29 cellular contexts compared by ENCODE assay signal in the genomic region with DNA sequence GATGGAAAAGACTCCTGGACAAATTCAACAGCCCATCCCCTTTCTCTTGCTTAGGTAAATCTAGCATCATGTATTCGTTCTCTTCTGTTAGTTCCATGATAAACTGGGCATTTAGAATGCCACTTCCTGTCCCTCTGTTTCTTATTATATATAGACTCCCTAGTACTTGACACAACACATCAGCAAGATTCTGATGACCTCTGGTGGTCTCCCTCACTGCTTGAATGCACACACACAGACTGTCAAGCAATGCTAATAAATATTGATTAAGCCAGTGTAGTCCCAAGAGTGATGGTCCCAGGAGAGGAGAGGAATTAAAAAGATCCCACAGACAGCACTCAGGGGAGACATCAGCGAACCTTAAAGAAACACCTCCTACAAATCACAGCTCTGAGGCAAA.
DNase-seq lines count a peak whose midpoint lies in the region; ATAC-seq, FAIRE-seq and TF ChIP-seq lines count a peak whose summit lies in the region.
"Had no signal": no experiment of that assay in that cellular context is flagged by ENCODE, and none has a peak within 500 bp of the region (broad histone marks: within the 10 kb centered on the region; RNA-seq: fewer than 3 reads in every experiment).

No MANE protein-coding gene starts in this region.

- H4K20me1 ChIP-seq in neural cell (ENCODE audit: insufficient read depth) = no peaks in the 10 kb centered on the region

- no peak overlapping the region for H3K4me2 ChIP-seq in neural cell (ENCODE audit: low read length)

- peak; percentile 55 for TF ChIP-seq RAD21 in neural cell (conservative IDR thresholded peaks at IDR 0.05)

- H3K36me3 ChIP-seq in neural cell (ENCODE audit: insufficient read depth, low read length) = no peaks in the 10 kb centered on the region
- H3K36me3 ChIP-seq: BE2C, transverse colon had no signal

- TF ChIP-seq CTCF in D721Med (IDR thresholded peaks at IDR 0.05; ENCODE audit: insufficient read depth, missing control alignments) = peak; percentile 21
- peak; percentile 47 for TF ChIP-seq CTCF in neural cell (IDR thresholded peaks at IDR 0.05; ENCODE audit: poor library complexity, severe bottlenecking)
- TF ChIP-seq CTCF in progenitor cell of endocrine pancreas (IDR thresholded peaks at IDR 0.05; ENCODE audit: unreplicated experiment) = no peak

- no peak for FAIRE-seq in D721Med (lab: Jason Lieb, UNC)
- FAIRE-seq: GM12892, islet of Langerhans had no signal

- intact Hi-C loops in posterior vena cava (cut with DNase I) = no loop called here
- intact Hi-C loops in posterior cingulate gyrus (cut with DNase I) = no loop called here

- peak; percentile 19 for ATAC-seq in GM19467 (IDR thresholded peaks at IDR 0.05; ENCODE audit: unreplicated experiment)
- ATAC-seq: activated T-cell treated with anti-CD3 and anti-CD28 coated beads, Interleukin-2, amount 50 U/mL, for 72 hours; left ventricle myocardium superior had no signal

- H3F3A ChIP-seq in neural cell (ENCODE audit: insufficient read depth, low read length, poor library complexity, severe bottlenecking) = no peaks in the 10 kb centered on the region

- H3K9me3 ChIP-seq in neural cell (ENCODE audit: low read length) = no peaks in the 10 kb centered on the region
- H3K9me3 ChIP-seq: BE2C, transverse colon had no signal

- no peak overlapping the region for H3K4me3 Mint-ChIP-seq in progenitor cell of endocrine pancreas (ENCODE audit: low read depth)
- H3K4me3 Mint-ChIP-seq: activated T-cell treated with anti-CD3 and anti-CD28 coated beads, Interleukin-2, amount 50 U/mL, for 72 hours; T-helper 1 cell treated with Interleukin-12 subunit alpha and Interleukin-12 subunit beta and Interleukin-4 antibody, amounts not matched to agents 30 μg/mL and 1 μg/mL, for 36 hours had no signal

- H3K4me1 Mint-ChIP-seq in progenitor cell of endocrine pancreas (ENCODE audit: low read depth) = no peaks in the 10 kb centered on the region

- no peaks in the 10 kb centered on the region for H3K9me2 ChIP-seq in neural cell (ENCODE audit: insufficient read depth, low read length)

- H2AFZ ChIP-seq in neural cell (ENCODE audit: low read depth, low read length) = no peak overlapping the region

- H3K79me2 ChIP-seq in neural cell (replicated peaks; ENCODE audit: insufficient read depth, low read length) = no peaks in the 10 kb centered on the region

- no peak for TF ChIP-seq EP300 in neural cell (conservative IDR thresholded peaks at IDR 0.05; ENCODE audit: poor library complexity, severe bottlenecking)

- H3K27me3 ChIP-seq in neural cell (ENCODE audit: insufficient read depth, low read depth, low read length) = no peaks in the 10 kb centered on the region
- H3K27me3 ChIP-seq: BE2C, transverse colon had no signal

- no peak overlapping the region for H3K9ac ChIP-seq in neural cell (ENCODE audit: low read length)

- no peaks in the 10 kb centered on the region for H3K36me3 Mint-ChIP-seq in progenitor cell of endocrine pancreas (ENCODE audit: insufficient read depth)

- no peaks in the 10 kb centered on the region for H3K27me3 Mint-ChIP-seq in progenitor cell of endocrine pancreas

- no peak overlapping the region for H3K27ac Mint-ChIP-seq in progenitor cell of endocrine pancreas
- H3K27ac Mint-ChIP-seq: activated T-cell treated with anti-CD3 and anti-CD28 coated beads, Interleukin-2, amount 50 U/mL, for 72 hours; T-helper 1 cell treated with Interleukin-12 subunit alpha and Interleukin-12 subunit beta and Interleukin-4 antibody, amounts not matched to agents 30 μg/mL and 1 μg/mL, for 36 hours had no signal

- DNase-seq in D721Med (ENCODE audit: insufficient read length, low spot score) (no peak), NCI-H82 treated with DMSO at 0.1 percent for 48 hours (lab: John Stamatoyannopoulos, UW; ENCODE audit: unreplicated experiment) (peak; percentile 37), progenitor cell of endocrine pancreas (ENCODE audit: low spot score, unreplicated experiment) (no peak), NCI-H1092 treated with DMSO at 0.1 percent for 48 hours (lab: John Stamatoyannopoulos, UW) (no peak), posterior vena cava (ENCODE audit: low spot score) (no peak), posterior cingulate gyrus (no peak)
- DNase-seq: ACHN; activated CD4-positive, alpha-beta T cell treated with anti-CD3 and anti-CD28 coated beads, Interleukin-2, amount 50 U/mL, for 48 hours; activated CD4-positive, CD25-positive, alpha-beta regulatory T cell treated with anti-CD3 and anti-CD28 coated beads, Interleukin-2, amount 50 U/mL, for 72 hours; activated naive CD4-positive, alpha-beta T cell; activated T-cell treated with anti-CD3 and anti-CD28 coated beads, Interleukin-2, amount 50 U/mL, for 72 hours; BE2C; central memory CD4-positive, alpha-beta T cell; cortex of kidney; effector memory CD4-positive, alpha-beta T cell; HCEC 1CT; left ventricle myocardium superior; NCI-H1694; NCI-H510A treated with DMSO at 0.1 percent for 48 hours; nucleus accumbens; stimulated activated CD4-positive, alpha-beta T cell treated with anti-CD3 and anti-CD28 coated beads, Interleukin-15, amount 100 ng/mL, for 24 hours; stimulated activated CD4-positive, alpha-beta T cell treated with anti-CD3 and anti-CD28 coated beads, Interleukin-4, amount 100 ng/mL, for 4 hours; transverse colon had no signal

- no peak overlapping the region for H3K4me3 ChIP-seq in neural cell (ENCODE audit: low read length)
- H3K4me3 ChIP-seq: SK-N-MC, transverse colon had no signal

- no peak overlapping the region for H3K27ac ChIP-seq in neural cell (ENCODE audit: low read length)
- H3K27ac ChIP-seq: SK-N-MC, transverse colon had no signal

- no peaks in the 10 kb centered on the region for H3K9me3 Mint-ChIP-seq in progenitor cell of endocrine pancreas (ENCODE audit: low read depth)
- H3K9me3 Mint-ChIP-seq: T-helper 1 cell treated with Interleukin-12 subunit alpha and Interleukin-12 subunit beta and Interleukin-4 antibody, amounts not matched to agents 30 μg/mL and 1 μg/mL, for 36 hours had no signal

TF ChIP-seq in neural cell, 6 proteins besides CTCF, POLR2A, EP300 and RAD21:
- TF ChIP-seq MXI1 (conservative IDR thresholded peaks at IDR 0.05; ENCODE audit: poor library complexity, severe bottlenecking) (no peak), POLR2AphosphoS5 (IDR thresholded peaks at IDR 0.05) (no peak), TAF1 (IDR thresholded peaks at IDR 0.05; ENCODE audit: low read depth) (no peak), SMC3 (conservative IDR thresholded peaks at IDR 0.05; ENCODE audit: poor library complexity) (peak; percentile 48), EZH2 (IDR thresholded peaks at IDR 0.05; ENCODE audit: borderline replicate concordance, insufficient read depth, low read length, poor library complexity, severe bottlenecking) (no peak)
- TF ChIP-seq, protein P1, sequence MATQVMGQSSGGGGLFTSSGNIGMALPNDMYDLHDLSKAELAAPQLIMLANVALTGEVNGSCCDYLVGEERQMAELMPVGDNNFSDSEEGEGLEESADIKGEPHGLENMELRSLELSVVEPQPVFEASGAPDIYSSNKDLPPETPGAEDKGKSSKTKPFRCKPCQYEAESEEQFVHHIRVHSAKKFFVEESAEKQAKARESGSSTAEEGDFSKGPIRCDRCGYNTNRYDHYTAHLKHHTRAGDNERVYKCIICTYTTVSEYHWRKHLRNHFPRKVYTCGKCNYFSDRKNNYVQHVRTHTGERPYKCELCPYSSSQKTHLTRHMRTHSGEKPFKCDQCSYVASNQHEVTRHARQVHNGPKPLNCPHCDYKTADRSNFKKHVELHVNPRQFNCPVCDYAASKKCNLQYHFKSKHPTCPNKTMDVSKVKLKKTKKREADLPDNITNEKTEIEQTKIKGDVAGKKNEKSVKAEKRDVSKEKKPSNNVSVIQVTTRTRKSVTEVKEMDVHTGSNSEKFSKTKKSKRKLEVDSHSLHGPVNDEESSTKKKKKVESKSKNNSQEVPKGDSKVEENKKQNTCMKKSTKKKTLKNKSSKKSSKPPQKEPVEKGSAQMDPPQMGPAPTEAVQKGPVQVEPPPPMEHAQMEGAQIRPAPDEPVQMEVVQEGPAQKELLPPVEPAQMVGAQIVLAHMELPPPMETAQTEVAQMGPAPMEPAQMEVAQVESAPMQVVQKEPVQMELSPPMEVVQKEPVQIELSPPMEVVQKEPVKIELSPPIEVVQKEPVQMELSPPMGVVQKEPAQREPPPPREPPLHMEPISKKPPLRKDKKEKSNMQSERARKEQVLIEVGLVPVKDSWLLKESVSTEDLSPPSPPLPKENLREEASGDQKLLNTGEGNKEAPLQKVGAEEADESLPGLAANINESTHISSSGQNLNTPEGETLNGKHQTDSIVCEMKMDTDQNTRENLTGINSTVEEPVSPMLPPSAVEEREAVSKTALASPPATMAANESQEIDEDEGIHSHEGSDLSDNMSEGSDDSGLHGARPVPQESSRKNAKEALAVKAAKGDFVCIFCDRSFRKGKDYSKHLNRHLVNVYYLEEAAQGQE (IDR thresholded peaks at IDR 0.05; ENCODE audit: borderline replicate concordance) = no peak
